In genomic region chr9:137441289-137441934, GRCh38 we compare ENCODE assay signal across 8 cellular contexts. TPM values are rescaled to one million over a fixed set of nuclear protein-coding genes. Genes with fewer than 3 reads are reported as not detected.
DNase-seq lines count a peak whose midpoint lies in the region; ATAC-seq lines count a peak whose summit lies in the region.

A gene with protein sequence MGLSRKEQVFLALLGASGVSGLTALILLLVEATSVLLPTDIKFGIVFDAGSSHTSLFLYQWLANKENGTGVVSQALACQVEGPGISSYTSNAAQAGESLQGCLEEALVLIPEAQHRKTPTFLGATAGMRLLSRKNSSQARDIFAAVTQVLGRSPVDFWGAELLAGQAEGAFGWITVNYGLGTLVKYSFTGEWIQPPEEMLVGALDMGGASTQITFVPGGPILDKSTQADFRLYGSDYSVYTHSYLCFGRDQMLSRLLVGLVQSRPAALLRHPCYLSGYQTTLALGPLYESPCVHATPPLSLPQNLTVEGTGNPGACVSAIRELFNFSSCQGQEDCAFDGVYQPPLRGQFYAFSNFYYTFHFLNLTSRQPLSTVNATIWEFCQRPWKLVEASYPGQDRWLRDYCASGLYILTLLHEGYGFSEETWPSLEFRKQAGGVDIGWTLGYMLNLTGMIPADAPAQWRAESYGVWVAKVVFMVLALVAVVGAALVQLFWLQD (minus strand): TSS chr9:137441357. CDS start chr9:137438285, 3,072 bp downstream.

- H3K9me3 ChIP-seq in effector memory CD4-positive, alpha-beta T cell (ENCODE audit: control insufficient read depth, low read length), result no peaks in the 10 kb centered on the region

- H3K27me3 ChIP-seq in effector memory CD4-positive, alpha-beta T cell (replicated peaks; ENCODE audit: control insufficient read depth, insufficient read depth, low read length, poor library complexity, severe bottlenecking), result no peaks in the 10 kb centered on the region

- H3K4me3 ChIP-seq in effector memory CD4-positive, alpha-beta T cell (ENCODE audit: insufficient read depth, low read depth, low read length, poor library complexity, severe bottlenecking), result peak within 1 kb of the TSS; percentile 32

- H3K36me3 ChIP-seq in effector memory CD4-positive, alpha-beta T cell (ENCODE audit: control insufficient read depth, insufficient read depth, low read length), result no peaks in the 10 kb centered on the region

- H3K4me1 ChIP-seq in effector memory CD4-positive, alpha-beta T cell (ENCODE audit: control insufficient read depth, insufficient read depth, low read length, poor library complexity, severe bottlenecking), result peaks cover 9% of the 10 kb centered on the region

- DNase-seq in NOMO-1 (lab: John Stamatoyannopoulos, UW; ENCODE audit: unreplicated experiment in 2 of 2), result peak; percentile 40 to 63
- no peak for DNase-seq in NOMO-1 treated with dmso at 0.1 percent for 144 hours (lab: John Stamatoyannopoulos, UW; ENCODE audit: unreplicated experiment)
- peak; percentile 97 for DNase-seq in NCI-H774 (lab: John Stamatoyannopoulos, UW)
- DNase-seq in effector memory CD4-positive, alpha-beta T cell, result no peak
- peak; percentile 61 for DNase-seq in myocyte (ENCODE audit: low read depth)
- DNase-seq in stimulated activated CD4-positive, alpha-beta T cell treated with anti-CD3 and anti-CD28 coated beads, Interleukin-1b, Interleukin-23, amount 100 ng/mL, for 48 hours, result no peak
- DNase-seq in amygdala (lab: John Stamatoyannopoulos, UW), result no peak

- H3K27ac ChIP-seq in effector memory CD4-positive, alpha-beta T cell (ENCODE audit: insufficient read depth, low read length, poor library complexity, severe bottlenecking), result no peak within 1 kb of the TSS

- no peak for ATAC-seq in HG02870 (IDR thresholded peaks at IDR 0.05; ENCODE audit: unreplicated experiment)

RNA-seq across cellular contexts. Expression of the gene that starts here (rescaled TPM):
- 0.19 and 0.31 TPM in 2 replicates for total RNA-seq in myocyte
- 0.14 TPM for polyA plus RNA-seq in myocyte (2012)

Comparison
In these comparisons a context has a peak if more than half of its experiments do, and no peak if none do; other contexts are left out.
1. DNase-seq: peak in NOMO-1 (2 of 2) and NCI-H774 (single experiment); none in NOMO-1 treated with dmso at 0.1 percent for 144 hours (single experiment), effector memory CD4-positive, alpha-beta T cell (0 of 3), stimulated activated CD4-positive, alpha-beta T cell treated with anti-CD3 and anti-CD28 coated beads, Interleukin-1b, Interleukin-23, amount 100 ng/mL, for 48 hours (single experiment) and amygdala (0 of 56).
2. Peak in DNase-seq in myocyte; RNA of the gene not detected or under 1 TPM.